In genomic region chr6:57207872-57208271, GRCh38 we compare ENCODE assay signal across 16 cellular contexts. TPM values are rescaled to one million over a fixed set of nuclear protein-coding genes. Genes with fewer than 3 reads are reported as not detected.
A peak's percentile ranks its signal among the peaks of the same experiment; 100 is the strongest.
DNase-seq lines count a peak whose midpoint lies in the region; ATAC-seq and TF ChIP-seq lines count a peak whose summit lies in the region.
"Had no signal": no experiment of that assay in that cellular context is flagged by ENCODE, and none has a peak within 500 bp of the region (broad histone marks: within the 10 kb centered on the region; RNA-seq: fewer than 3 reads in every experiment).

No MANE protein-coding gene starts in this region.

- ATAC-seq in activated naive CD8-positive, alpha-beta T cell treated with anti-CD3 and anti-CD28 coated beads, Interleukin-2, amount 50 U/mL, for 24 hours: peak; percentile 54
- no peak for ATAC-seq in GM21447 (IDR thresholded peaks at IDR 0.05; ENCODE audit: unreplicated experiment)
- no peak for ATAC-seq in activated CD8-positive, alpha-beta T cell treated with anti-CD3 and anti-CD28 coated beads for 36 hours

- POLR2A ChIA-PET in activated CD8-positive, alpha-beta T cell treated with anti-CD3 and anti-CD28 coated beads for 36 hours (lab: Charles Lee): no interaction called here

- H3K9me3 Mint-ChIP-seq in activated naive CD8-positive, alpha-beta T cell treated with anti-CD3 and anti-CD28 coated beads, Interleukin-2, amount 50 U/mL, for 24 hours: no peaks in the 10 kb centered on the region
- H3K9me3 Mint-ChIP-seq in activated naive CD8-positive, alpha-beta T cell treated with anti-CD3 and anti-CD28 coated beads for 36 hours: no peaks in the 10 kb centered on the region
- H3K9me3 Mint-ChIP-seq in T-helper 2 cell treated with Interferon-gamma antibody and Interleukin-4, amounts not matched to agents 5 μg/mL and 100 μg/mL, for 36 hours: no peaks in the 10 kb centered on the region
- H3K9me3 Mint-ChIP-seq in activated CD8-positive, alpha-beta T cell treated with anti-CD3 and anti-CD28 coated beads for 36 hours: no peaks in the 10 kb centered on the region

- H3K27ac Mint-ChIP-seq in activated naive CD8-positive, alpha-beta T cell treated with anti-CD3 and anti-CD28 coated beads, Interleukin-2, amount 50 U/mL, for 24 hours: no peak overlapping the region
- no peak overlapping the region for H3K27ac Mint-ChIP-seq in activated naive CD8-positive, alpha-beta T cell treated with anti-CD3 and anti-CD28 coated beads for 36 hours
- peak overlapping the region; percentile 31 for H3K27ac Mint-ChIP-seq in T-helper 2 cell treated with Interferon-gamma antibody and Interleukin-4, amounts not matched to agents 5 μg/mL and 100 μg/mL, for 36 hours
- no peak overlapping the region for H3K27ac Mint-ChIP-seq in activated CD8-positive, alpha-beta T cell treated with anti-CD3 and anti-CD28 coated beads for 36 hours

- H3K4me3 Mint-ChIP-seq in activated naive CD8-positive, alpha-beta T cell treated with anti-CD3 and anti-CD28 coated beads, Interleukin-2, amount 50 U/mL, for 24 hours: no peak overlapping the region
- H3K4me3 Mint-ChIP-seq in activated naive CD8-positive, alpha-beta T cell treated with anti-CD3 and anti-CD28 coated beads for 36 hours: no peak overlapping the region
- H3K4me3 Mint-ChIP-seq in T-helper 2 cell treated with Interferon-gamma antibody and Interleukin-4, amounts not matched to agents 5 μg/mL and 100 μg/mL, for 36 hours: no peak overlapping the region
- no peak overlapping the region for H3K4me3 Mint-ChIP-seq in activated CD8-positive, alpha-beta T cell treated with anti-CD3 and anti-CD28 coated beads for 36 hours

- DNase-seq in activated naive CD8-positive, alpha-beta T cell treated with anti-CD3 and anti-CD28 coated beads, Interleukin-2, amount 50 U/mL, for 24 hours: no peak
- no peak for DNase-seq in activated naive CD8-positive, alpha-beta T cell treated with anti-CD3 and anti-CD28 coated beads for 36 hours
- no peak for DNase-seq in T-helper 2 cell treated with Interferon-gamma antibody and Interleukin-4, amounts not matched to agents 5 μg/mL and 100 μg/mL, for 36 hours (ENCODE audit: low spot score)
- peak; percentile 30 for DNase-seq in fibroblast of villous mesenchyme (ENCODE audit: low read depth)
- DNase-seq in activated CD8-positive, alpha-beta T cell treated with anti-CD3 and anti-CD28 coated beads for 36 hours: no peak
- DNase-seq in NCI-H128 (lab: John Stamatoyannopoulos, UW; ENCODE audit: unreplicated experiment): no peak
- DNase-seq in COLO829 (ENCODE audit: low spot score): no peak
- DNase-seq: ACHN, Caco-2, Kasumi-1, NCI-H1105, NCI-H187, NCI-H446, RPMI8226, SIG-M5 had no signal

- no peaks in the 10 kb centered on the region for H3K36me3 Mint-ChIP-seq in activated naive CD8-positive, alpha-beta T cell treated with anti-CD3 and anti-CD28 coated beads, Interleukin-2, amount 50 U/mL, for 24 hours (ENCODE audit: low read depth)
- no peaks in the 10 kb centered on the region for H3K36me3 Mint-ChIP-seq in activated naive CD8-positive, alpha-beta T cell treated with anti-CD3 and anti-CD28 coated beads for 36 hours
- peaks cover 2% of the 10 kb centered on the region for H3K36me3 Mint-ChIP-seq in T-helper 2 cell treated with Interferon-gamma antibody and Interleukin-4, amounts not matched to agents 5 μg/mL and 100 μg/mL, for 36 hours (ENCODE audit: low read depth)
- H3K36me3 Mint-ChIP-seq in activated CD8-positive, alpha-beta T cell treated with anti-CD3 and anti-CD28 coated beads for 36 hours (ENCODE audit: low read depth): no peaks in the 10 kb centered on the region

- no peaks in the 10 kb centered on the region for H3K27me3 Mint-ChIP-seq in activated naive CD8-positive, alpha-beta T cell treated with anti-CD3 and anti-CD28 coated beads, Interleukin-2, amount 50 U/mL, for 24 hours
- H3K27me3 Mint-ChIP-seq in activated naive CD8-positive, alpha-beta T cell treated with anti-CD3 and anti-CD28 coated beads for 36 hours: no peaks in the 10 kb centered on the region
- no peaks in the 10 kb centered on the region for H3K27me3 Mint-ChIP-seq in T-helper 2 cell treated with Interferon-gamma antibody and Interleukin-4, amounts not matched to agents 5 μg/mL and 100 μg/mL, for 36 hours (ENCODE audit: low read depth)
- no peaks in the 10 kb centered on the region for H3K27me3 Mint-ChIP-seq in activated CD8-positive, alpha-beta T cell treated with anti-CD3 and anti-CD28 coated beads for 36 hours

- intact Hi-C loops in activated CD8-positive, alpha-beta T cell treated with anti-CD3 and anti-CD28 coated beads for 36 hours (cut with micrococcal nuclease): no loop called here

- H3K4me3 ChIP-seq in fibroblast of villous mesenchyme (ENCODE audit: low read depth, low read length): no peak overlapping the region

- CTCF ChIA-PET in activated CD8-positive, alpha-beta T cell treated with anti-CD3 and anti-CD28 coated beads for 36 hours (lab: Charles Lee): interaction anchor here (1.7 kb wide), 1 partner anchor 109 kb away, joined by 7 read pairs; the partner anchor contains the start of gene PRIM2

- no peak for TF ChIP-seq CTCF in fibroblast of villous mesenchyme (IDR thresholded peaks at IDR 0.05; ENCODE audit: insufficient read depth, low read depth, low read length)
- TF ChIP-seq CTCF in activated CD8-positive, alpha-beta T cell treated with anti-CD3 and anti-CD28 coated beads for 36 hours (IDR thresholded peaks at IDR 0.05): no peak

- peaks cover 17% of the 10 kb centered on the region for H3K4me1 Mint-ChIP-seq in activated naive CD8-positive, alpha-beta T cell treated with anti-CD3 and anti-CD28 coated beads, Interleukin-2, amount 50 U/mL, for 24 hours
- no peaks in the 10 kb centered on the region for H3K4me1 Mint-ChIP-seq in activated naive CD8-positive, alpha-beta T cell treated with anti-CD3 and anti-CD28 coated beads for 36 hours
- peaks cover 25% of the 10 kb centered on the region for H3K4me1 Mint-ChIP-seq in T-helper 2 cell treated with Interferon-gamma antibody and Interleukin-4, amounts not matched to agents 5 μg/mL and 100 μg/mL, for 36 hours (ENCODE audit: low read depth)
- H3K4me1 Mint-ChIP-seq in activated CD8-positive, alpha-beta T cell treated with anti-CD3 and anti-CD28 coated beads for 36 hours (ENCODE audit: low read depth): peaks cover 4% of the 10 kb centered on the region

RNA-seq across cellular contexts. Expression of gene RAB23, which starts 14.2 kb away (rescaled TPM):
- 1 to 10 TPM; 1.2 to 1.5 TPM for total RNA-seq in activated naive CD8-positive, alpha-beta T cell treated with anti-CD3 and anti-CD28 coated beads for 36 hours
- total RNA-seq in fibroblast of villous mesenchyme: 58.7 and 63.5 TPM in 2 replicates
- total RNA-seq in activated CD8-positive, alpha-beta T cell treated with anti-CD3 and anti-CD28 coated beads for 36 hours: 1 to 10 TPM; 1.2 to 1.3 TPM

RNA-seq across cellular contexts. Expression of gene BAG2, which starts 35.7 kb away (rescaled TPM):
- 10 to 100 TPM; 12.4 to 12.6 TPM for total RNA-seq in activated naive CD8-positive, alpha-beta T cell treated with anti-CD3 and anti-CD28 coated beads for 36 hours
- total RNA-seq in fibroblast of villous mesenchyme: 17.7 and 32.8 TPM in 2 replicates
- 1 to 10 TPM; 8.4 to 8.9 TPM for total RNA-seq in activated CD8-positive, alpha-beta T cell treated with anti-CD3 and anti-CD28 coated beads for 36 hours

Comparison
In these comparisons a context has a peak if more than half of its experiments do, and no peak if none do; other contexts are left out.
1. RNA of gene RAB23, which starts 14.2 kb away (total RNA-seq): 58.7 to 63.5 TPM in fibroblast of villous mesenchyme; 1.2 to 1.5 TPM in activated naive CD8-positive, alpha-beta T cell treated with anti-CD3 and anti-CD28 coated beads for 36 hours and 1.2 to 1.3 TPM in activated CD8-positive, alpha-beta T cell treated with anti-CD3 and anti-CD28 coated beads for 36 hours; every median in the first group is over 10 times any median in the second.